In the genomic region with DNA sequence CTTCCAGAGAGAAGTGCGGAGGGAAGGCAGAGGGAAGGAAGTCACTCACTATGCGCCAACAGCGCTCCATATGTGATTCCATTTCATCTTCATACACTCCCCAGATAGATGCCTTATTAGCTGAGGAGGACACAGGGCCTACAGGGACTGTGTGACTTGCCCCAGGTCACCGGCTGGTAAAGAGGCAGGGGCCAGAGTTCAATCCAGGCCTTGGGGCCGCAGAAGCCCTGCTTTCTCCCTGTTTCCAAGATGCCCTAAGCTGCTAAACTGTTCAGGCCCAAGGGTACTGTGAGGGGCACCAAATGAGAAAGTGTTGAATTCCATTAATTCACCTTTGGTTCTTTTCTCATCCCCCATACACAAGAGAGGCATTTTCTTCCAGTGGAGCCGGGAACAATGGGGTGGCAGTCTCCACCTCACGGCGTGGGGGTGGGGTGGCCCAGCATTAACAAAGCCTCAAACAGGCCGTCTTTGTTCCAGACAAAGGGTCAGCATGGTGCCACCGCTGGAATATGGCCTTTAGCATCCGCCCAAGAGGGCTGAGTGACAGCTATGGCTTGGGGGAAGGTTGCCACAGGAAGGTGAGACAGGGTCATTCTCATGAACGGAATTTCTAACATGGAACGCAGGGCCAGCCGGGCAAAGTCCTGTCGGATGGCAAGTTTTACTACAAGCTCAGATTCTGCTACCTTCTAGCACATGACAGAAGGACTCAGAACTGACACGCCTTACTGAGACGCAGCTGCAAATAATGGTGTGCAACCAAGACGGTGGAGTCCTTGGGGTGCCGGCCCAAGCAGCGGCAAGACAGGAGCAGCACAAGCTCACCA, we compare ENCODE assay signal across 9 cellular contexts.
DNase-seq lines count a peak whose midpoint lies in the region; ATAC-seq and TF ChIP-seq lines count a peak whose summit lies in the region.
"Had no signal": no experiment of that assay in that cellular context is flagged by ENCODE, and none has a peak within 500 bp of the region (broad histone marks: within the 10 kb centered on the region; RNA-seq: fewer than 3 reads in every experiment).

No MANE protein-coding gene starts in this region.

- peak overlapping the region; percentile 37 for H3K4me3 ChIP-seq in HUES6 (ENCODE audit: low read depth, low read length)
- no peak overlapping the region for H3K4me3 ChIP-seq in psoas muscle
- H3K4me3 ChIP-seq: left lung had no signal

- H3K4me1 ChIP-seq in HUES6 (ENCODE audit: control insufficient read depth, insufficient read depth, low read length) (peaks cover 29% of the 10 kb centered on the region), psoas muscle (peaks cover 50% of the 10 kb centered on the region)

- intact Hi-C loops in psoas muscle (cut with DNase I): loop anchor here (5.0 to 10.0 kb wide), 2 partner anchors 89 to 146 kb away; a partner anchor contains a TSS

- DNase-seq in anterior cingulate cortex (lab: John Stamatoyannopoulos, UW): peak in 51 of 58 donors; percentile 13 to 90 (median 69)
- peak; percentile 80 for DNase-seq in iPS-NIHi7 (ENCODE audit: extremely low spot score)
- no peak for DNase-seq in psoas muscle
- DNase-seq in NK-92 treated with Interleukin-12 subunit alpha and Interleukin-12 subunit beta, amount 100 ng/mL, for 24 hours (lab: John Stamatoyannopoulos, UW): no peak
- no peak for DNase-seq in NCI-H128 (lab: John Stamatoyannopoulos, UW; ENCODE audit: unreplicated experiment)
- no peak for DNase-seq in HEK293T (ENCODE audit: extremely low spot score)
- no peak for DNase-seq in Kasumi-1 (lab: John Stamatoyannopoulos, UW)

- 45 to 57% (median 45%) methylated on average over 20 of the region's 20 CpGs for WGBS in psoas muscle, 3 donors

- no peak for TF ChIP-seq CTCF in psoas muscle (IDR thresholded peaks at IDR 0.05)

- H3K9ac ChIP-seq in HUES6 (ENCODE audit: low read length): peak overlapping the region; percentile 78

- no peaks in the 10 kb centered on the region for H3K9me3 ChIP-seq in HUES6 (ENCODE audit: control insufficient read depth, insufficient read depth, low read depth, low read length)
- no peaks in the 10 kb centered on the region for H3K9me3 ChIP-seq in psoas muscle
- H3K9me3 ChIP-seq: left lung had no signal

- peak overlapping the region; percentile 84 for H3K27ac ChIP-seq in HUES6 (ENCODE audit: low read depth, low read length)
- H3K27ac ChIP-seq in psoas muscle: peak overlapping the region; percentile 75
- H3K27ac ChIP-seq: left lung had no signal

- H3K36me3 ChIP-seq in HUES6 (ENCODE audit: control insufficient read depth, insufficient read depth, low read length) (no peaks in the 10 kb centered on the region), psoas muscle (ENCODE audit: insufficient read depth in 1 of 2, low read depth in 1 of 2) (peaks cover 0 to 12% of the 10 kb centered on the region in 2 donors)

- CTCF ChIA-PET in HEK293T (lab: Yijun Ruan, JAX): interaction anchor here (0.7 to 2.7 kb wide), 4 partner anchors 15 to 286 kb away, joined by 3 to 21 read pairs (median 4); no protein-coding TSS in a partner anchor

- POLR2A ChIA-PET in HEK293T (lab: Yijun Ruan, JAX): no interaction called here

- H3K27me3 ChIP-seq in HUES6 (ENCODE audit: control insufficient read depth, insufficient read depth, low read length): no peaks in the 10 kb centered on the region
- no peaks in the 10 kb centered on the region for H3K27me3 ChIP-seq in psoas muscle (ENCODE audit: insufficient read depth in 3 of 3, low read length in 2 of 3)
- H3K27me3 ChIP-seq: left lung had no signal

- ATAC-seq in psoas muscle: peak; percentile 41 to 57 (median 52)

TF ChIP-seq in HEK293T, 16 proteins besides CTCF, POLR2A, EP300 and RAD21:
- TF ChIP-seq SP1 (IDR thresholded peaks at IDR 0.05): no peak
- no peak for TF ChIP-seq ARNT (IDR thresholded peaks at IDR 0.05)
- no peak for TF ChIP-seq HDGF (IDR thresholded peaks at IDR 0.05; ENCODE audit: borderline replicate concordance)
- TF ChIP-seq FOXA1 (IDR thresholded peaks at IDR 0.05): no peak
- no peak for TF ChIP-seq FOXK2 (IDR thresholded peaks at IDR 0.05)
- TF ChIP-seq FOXM1 (IDR thresholded peaks at IDR 0.05; ENCODE audit: borderline replicate concordance): no peak
- TF ChIP-seq LEF1 (IDR thresholded peaks at IDR 0.05; ENCODE audit: borderline replicate concordance): no peak
- no peak for TF ChIP-seq BHLHE40 (IDR thresholded peaks at IDR 0.05; ENCODE audit: borderline replicate concordance)
- TF ChIP-seq TARDBP (IDR thresholded peaks at IDR 0.05): no peak
- no peak for TF ChIP-seq L3MBTL2 (conservative IDR thresholded peaks at IDR 0.05)
- no peak for TF ChIP-seq ELF4 (IDR thresholded peaks at IDR 0.05)
- TF ChIP-seq, protein P1, sequence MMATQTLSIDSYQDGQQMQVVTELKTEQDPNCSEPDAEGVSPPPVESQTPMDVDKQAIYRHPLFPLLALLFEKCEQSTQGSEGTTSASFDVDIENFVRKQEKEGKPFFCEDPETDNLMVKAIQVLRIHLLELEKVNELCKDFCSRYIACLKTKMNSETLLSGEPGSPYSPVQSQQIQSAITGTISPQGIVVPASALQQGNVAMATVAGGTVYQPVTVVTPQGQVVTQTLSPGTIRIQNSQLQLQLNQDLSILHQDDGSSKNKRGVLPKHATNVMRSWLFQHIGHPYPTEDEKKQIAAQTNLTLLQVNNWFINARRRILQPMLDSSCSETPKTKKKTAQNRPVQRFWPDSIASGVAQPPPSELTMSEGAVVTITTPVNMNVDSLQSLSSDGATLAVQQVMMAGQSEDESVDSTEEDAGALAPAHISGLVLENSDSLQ (IDR thresholded peaks at IDR 0.05): no peak
- TF ChIP-seq NFRKB (IDR thresholded peaks at IDR 0.05): no peak
- TF ChIP-seq ZNF384 (IDR thresholded peaks at IDR 0.05): no peak
- no peak for TF ChIP-seq CTBP1 (IDR thresholded peaks at IDR 0.05; ENCODE audit: borderline replicate concordance)
- no peak for TF ChIP-seq SUZ12 (IDR thresholded peaks at IDR 0.05)

Comparison
In these comparisons a context has a peak if more than half of its experiments do, and no peak if none do; other contexts are left out.
1. DNase-seq: peak in anterior cingulate cortex (51 of 58) and iPS-NIHi7 (single experiment); none in psoas muscle (0 of 2), NK-92 treated with Interleukin-12 subunit alpha and Interleukin-12 subunit beta, amount 100 ng/mL, for 24 hours (single experiment), NCI-H128 (single experiment), HEK293T (single experiment) and Kasumi-1 (0 of 2).